Comparison of ENCODE assay signal across 14 cellular contexts in genomic region chr16:74743045-74743667, GRCh38. TPM values are rescaled to one million over a fixed set of nuclear protein-coding genes. Genes with fewer than 3 reads are reported as not detected.
DNase-seq lines count a peak whose midpoint lies in the region; ATAC-seq, FAIRE-seq and TF ChIP-seq lines count a peak whose summit lies in the region.
"Had no signal": no experiment of that assay in that cellular context is flagged by ENCODE, and none has a peak within 500 bp of the region (broad histone marks: within the 10 kb centered on the region; RNA-seq: fewer than 3 reads in every experiment).

No MANE protein-coding gene starts in this region.

- no peak overlapping the region for H2BK5ac ChIP-seq in H1 (ENCODE audit: low read depth, low read length)

- no peaks in the 10 kb centered on the region for H3K36me3 Mint-ChIP-seq in neural progenitor cell
- H3K36me3 Mint-ChIP-seq: activated naive CD8-positive, alpha-beta T cell treated with anti-CD3 and anti-CD28 coated beads, Interleukin-2, amount 10 ng/mL, durations not matched to agents 7 days and 5 days had no signal

- peak overlapping the region; percentile 8; the same call in 1 of the 2 replicates for H2BK15ac ChIP-seq in H1 (ENCODE audit: low read length)

- TF ChIP-seq CTCF in H1 (IDR thresholded peaks at IDR 0.05; ENCODE audit: control extremely low read depth in 1 of 3, insufficient read depth in 1 of 3, low read depth in 1 of 3, low read length in 3 of 3) (no peak), neural progenitor cell (IDR thresholded peaks at IDR 0.05) (no peak), vagina (IDR thresholded peaks at IDR 0.05) (no peak)

- peaks cover 28% of the 10 kb centered on the region for H3K4me1 Mint-ChIP-seq in neural progenitor cell

- no peak overlapping the region for H3K14ac ChIP-seq in H1 (ENCODE audit: insufficient read length)

- no peak overlapping the region for H3K18ac ChIP-seq in H1 (ENCODE audit: extremely low read depth, low read length)

- no peak for TF ChIP-seq POLR2A in H1 (IDR thresholded peaks at IDR 0.05; ENCODE audit: control extremely low read depth in 1 of 2, low read depth in 2 of 2, low read length in 2 of 2)
- TF ChIP-seq POLR2A in vagina (IDR thresholded peaks at IDR 0.05) = no peak

- no peak overlapping the region for H3K27ac Mint-ChIP-seq in neural progenitor cell
- H3K27ac Mint-ChIP-seq: activated naive CD8-positive, alpha-beta T cell treated with anti-CD3 and anti-CD28 coated beads, Interleukin-2, amount 10 ng/mL, durations not matched to agents 7 days and 5 days had no signal

- H3K4me2 ChIP-seq in H1 (ENCODE audit: insufficient read depth in 1 of 2, low read depth in 2 of 2, low read length in 2 of 2) = no peak overlapping the region
- no peak overlapping the region for H3K4me2 ChIP-seq in neural progenitor cell

- H3K56ac ChIP-seq in H1 (replicated peaks; ENCODE audit: insufficient read length, low read depth, low read length) = no peak overlapping the region

- H2BK20ac ChIP-seq in H1 (ENCODE audit: low read length) = no peak overlapping the region

- H3K27ac ChIP-seq in H1 (ENCODE audit: low read depth, low read length) (no peak overlapping the region), neural progenitor cell (no peak overlapping the region), vagina (peak overlapping the region; percentile 58)
- H3K27ac ChIP-seq: neutrophil had no signal

- H3K9ac ChIP-seq in H1 (replicated peaks in 1 of 4; ENCODE audit: extremely low read depth in 1 of 4, low read depth in 3 of 4, low read length in 3 of 4) = no peak overlapping the region
- H3K9ac ChIP-seq in neural progenitor cell = no peak overlapping the region

- H3K4me3 Mint-ChIP-seq in neural progenitor cell = no peak overlapping the region
- H3K4me3 Mint-ChIP-seq: activated naive CD8-positive, alpha-beta T cell treated with anti-CD3 and anti-CD28 coated beads, Interleukin-2, amount 10 ng/mL, durations not matched to agents 7 days and 5 days had no signal

- 0 out of 2 replicates have a peak overlapping the region, but pooled peaks have one; percentile 8 for H2AFZ ChIP-seq in H1 (ENCODE audit: low read length)
- H2AFZ ChIP-seq in neural progenitor cell (replicated peaks) = peak overlapping the region; percentile 58

- H3K27me3 Mint-ChIP-seq in neural progenitor cell (ENCODE audit: insufficient read depth, low read depth) = peaks cover 9% of the 10 kb centered on the region
- H3K27me3 Mint-ChIP-seq: activated naive CD8-positive, alpha-beta T cell treated with anti-CD3 and anti-CD28 coated beads, Interleukin-2, amount 10 ng/mL, durations not matched to agents 7 days and 5 days had no signal

- H3K9me3 ChIP-seq in H1 (ENCODE audit: insufficient read depth in 2 of 2, low read depth in 1 of 2, low read length in 1 of 2) = no peaks in the 10 kb centered on the region
- no peaks in the 10 kb centered on the region for H3K9me3 ChIP-seq in neural progenitor cell (ENCODE audit: low read depth)
- H3K9me3 ChIP-seq in vagina = no peaks in the 10 kb centered on the region
- H3K9me3 ChIP-seq: neutrophil, upper lobe of right lung had no signal

- H3K36me3 ChIP-seq in H1 (ENCODE audit: control insufficient read depth in 2 of 4, insufficient read depth in 4 of 4, low read length in 3 of 4) (no peaks in the 10 kb centered on the region), neural progenitor cell (no peaks in the 10 kb centered on the region), vagina (no peaks in the 10 kb centered on the region)
- H3K36me3 ChIP-seq: neutrophil, upper lobe of right lung had no signal

- WGBS in H1 (ENCODE audit: extremely low coverage in 1 of 2, insufficient coverage in 1 of 2, insufficient read length in 1 of 2, insufficient replicate concordance in 2 of 2, low coverage in 1 of 2, low lambda C conversion rate in 2 of 2, missing lambda C conversion rate in 1 of 2), 2 experiments = 83% methylated on average over 8 of the region's 8 CpGs; no CpG with 5 or more reads in 1 of the 2 experiments

- H3K27me3 ChIP-seq in H1 (replicated peaks in 1 of 4; ENCODE audit: control insufficient read depth in 3 of 4, extremely low read depth in 1 of 4, insufficient read depth in 3 of 4, low read length in 3 of 4) (no peaks in the 10 kb centered on the region), neural progenitor cell (no peaks in the 10 kb centered on the region), vagina (no peaks in the 10 kb centered on the region)
- H3K27me3 ChIP-seq: neutrophil, upper lobe of right lung had no signal

- H2BK12ac ChIP-seq in H1 (ENCODE audit: low read depth, low read length) = no peak overlapping the region

- peaks cover 2% of the 10 kb centered on the region; the same call in 1 of the 2 replicates for H3K23me2 ChIP-seq in H1 (ENCODE audit: low read depth, low read length)

- DNase-seq in SHP77 treated with DMSO at 0.1 percent for 48 hours (lab: John Stamatoyannopoulos, UW) (peak; percentile 7), SHP77 (lab: John Stamatoyannopoulos, UW) (no peak), H1 (ENCODE audit: low read depth in 1 of 2, low spot score in 2 of 2) (no peak), neural progenitor cell (ENCODE audit: low spot score) (no peak), vagina (ENCODE audit: extremely low spot score in 2 of 2) (no peak), 8988T (no peak), NCI-H2196 treated with DMSO at 0.1 percent for 48 hours (lab: John Stamatoyannopoulos, UW; ENCODE audit: unreplicated experiment) (no peak)
- DNase-seq: activated CD4-positive, alpha-beta T cell treated with anti-CD3 and anti-CD28 coated beads for 1 hour; activated naive CD8-positive, alpha-beta T cell treated with anti-CD3 and anti-CD28 coated beads, Interleukin-2, amount 10 ng/mL, durations not matched to agents 7 days and 5 days; Kasumi-1; NCI-H2081 had no signal

- H3K4me3 ChIP-seq in H1 (ENCODE audit: extremely low read depth in 1 of 4, insufficient read depth in 2 of 4, low read depth in 3 of 4, low read length in 4 of 4) = no peak overlapping the region
- H3K4me3 ChIP-seq in neural progenitor cell = no peak overlapping the region
- H3K4me3 ChIP-seq in vagina = no peak overlapping the region
- H3K4me3 ChIP-seq: upper lobe of right lung had no signal

- no peak overlapping the region for H4K8ac ChIP-seq in H1 (ENCODE audit: extremely low read depth, insufficient read depth, low read length)

- H3K4me1 ChIP-seq in H1 (replicated peaks in 1 of 4; ENCODE audit: control insufficient read depth in 3 of 4, insufficient read depth in 4 of 4, low read length in 3 of 4) = peaks cover 0 to 10% (median 4%) of the 10 kb centered on the region in 4 experiments; a peak in 4 of 7 replicates
- H3K4me1 ChIP-seq in neural progenitor cell = peaks cover 12% of the 10 kb centered on the region
- peaks cover 14% of the 10 kb centered on the region for H3K4me1 ChIP-seq in vagina
- H3K4me1 ChIP-seq: upper lobe of right lung had no signal

- no peaks in the 10 kb centered on the region for H3F3A ChIP-seq in neural progenitor cell (ENCODE audit: low read depth)

- CTCF ChIA-PET in H1 (lab: Charles Lee; ENCODE audit: partially characterized antibody) = interaction anchor here (32.9 kb wide), 1 partner anchor 23 kb away, joined by 576 read pairs; no protein-coding TSS in a partner anchor

- H4K20me1 ChIP-seq in H1 (replicated peaks in 1 of 2; ENCODE audit: control insufficient read depth in 1 of 2, insufficient read depth in 2 of 2, low read length in 2 of 2) (no peaks in the 10 kb centered on the region), neural progenitor cell (ENCODE audit: low read depth) (no peaks in the 10 kb centered on the region)

- H2BK120ac ChIP-seq in H1 (replicated peaks; ENCODE audit: low read depth, low read length) = no peak overlapping the region

- H3K79me1 ChIP-seq in H1 (ENCODE audit: low read depth, low read length) = no peaks in the 10 kb centered on the region

- H3K79me2 ChIP-seq in H1 (ENCODE audit: control insufficient read depth in 1 of 2, insufficient read depth in 2 of 2, low read length in 2 of 2) = no peaks in the 10 kb centered on the region
- H3K79me2 ChIP-seq in neural progenitor cell (ENCODE audit: low read depth) = no peaks in the 10 kb centered on the region

- intact Hi-C loops in vagina (cut with DNase I) = no loop called here

- no peak for ATAC-seq in HG02973 (IDR thresholded peaks at IDR 0.05; ENCODE audit: unreplicated experiment)

- no peaks in the 10 kb centered on the region for H3K9me3 Mint-ChIP-seq in neural progenitor cell
- H3K9me3 Mint-ChIP-seq: activated naive CD8-positive, alpha-beta T cell treated with anti-CD3 and anti-CD28 coated beads, Interleukin-2, amount 10 ng/mL, durations not matched to agents 7 days and 5 days had no signal

- no peak overlapping the region for H3K23ac ChIP-seq in H1 (ENCODE audit: insufficient read length)

- TF ChIP-seq EP300 in H1 (IDR thresholded peaks at IDR 0.05; ENCODE audit: borderline replicate concordance in 1 of 2, low read depth in 2 of 2, low read length in 2 of 2) = no peak

- FAIRE-seq in H1 (lab: Jason Lieb, UNC) = no peak

- no peak overlapping the region for H4K5ac ChIP-seq in H1 (ENCODE audit: insufficient read length, low read depth, low read length)

- no peak overlapping the region for H2AK5ac ChIP-seq in H1 (ENCODE audit: low read depth, low read length)

- H3K4ac ChIP-seq in H1 (replicated peaks; ENCODE audit: insufficient read length, low read depth, low read length) = no peak overlapping the region

- no peak overlapping the region for H4K91ac ChIP-seq in H1 (replicated peaks; ENCODE audit: insufficient read length, low read length)

- no peak for TF ChIP-seq RAD21 in H1 (IDR thresholded peaks at IDR 0.05 in 1 of 2, conservative IDR thresholded peaks at IDR 0.05 in 1 of 2; ENCODE audit: low read depth in 2 of 2, low read length in 2 of 2)

- POLR2A ChIA-PET in H1 (lab: Charles Lee; ENCODE audit: partially characterized antibody) = no interaction called here

RNA-seq across cellular contexts. Expression of gene FA2H, which starts 31.5 kb away (rescaled TPM):
- 1.6 and 2.1 TPM in 2 replicates for total RNA-seq in H1 (2021; fragmentation: NEBNext Ultra II Directional; extraction: Animal tissue kit (Norgen Biotek cat#: 25700))
- 2.5 and 3.0 TPM in 2 replicates for polyA plus RNA-seq in H1 (2011; rRNA removed)
- polyA plus RNA-seq in H1 (2011; cell fraction: cytosol; rRNA removed) = 0.93 TPM
- 3.6 TPM for polyA plus RNA-seq in H1 (2011; cell fraction: nucleus; rRNA removed)
- 1.4 to 3.3 TPM (median 2.5 TPM) in 4 replicates for polyA plus RNA-seq in H1 (2012, experiment 1 of 2)
- polyA plus RNA-seq in H1 (2012, experiment 2 of 2) = 2.0 TPM
- 2.5 TPM for polyA plus RNA-seq in H1 (2013, experiment 1 of 2)
- 3.8 TPM for polyA plus RNA-seq in H1 (2013, experiment 2 of 2)
- 2.4 and 4.4 TPM in 2 replicates for polyA minus RNA-seq in H1 (2011; rRNA and poly(A)+ RNA removed)
- 1.4 TPM for polyA minus RNA-seq in H1 (2011; cell fraction: cytosol; rRNA and poly(A)+ RNA removed)
- polyA minus RNA-seq in H1 (2011; cell fraction: nucleus; rRNA and poly(A)+ RNA removed) = 0.90 TPM
- total RNA-seq in neural progenitor cell (ENCODE audit: low replicate concordance) (not detected in 2 replicates), vagina (not detected)
- total RNA-seq: activated naive CD8-positive, alpha-beta T cell treated with anti-CD3 and anti-CD28 coated beads, Interleukin-2, amount 10 ng/mL, durations not matched to agents 7 days and 5 days had no signal

RNA-seq across cellular contexts. Expression of gene MLKL, which starts 42.5 kb away (rescaled TPM):
- 1.6 and 2.3 TPM in 2 replicates for total RNA-seq in H1 (2021; fragmentation: NEBNext Ultra II Directional; extraction: Animal tissue kit (Norgen Biotek cat#: 25700))
- polyA plus RNA-seq in H1 (2011; rRNA removed) = 1.5 and 2.1 TPM in 2 replicates
- polyA plus RNA-seq in H1 (2011; cell fraction: cytosol; rRNA removed) = 2.5 TPM
- polyA plus RNA-seq in H1 (2011; cell fraction: nucleus; rRNA removed) = 2.5 TPM
- polyA plus RNA-seq in H1 (2012, experiment 1 of 2) = 3.8 to 4.3 TPM (median 4.0 TPM) in 4 replicates
- polyA plus RNA-seq in H1 (2012, experiment 2 of 2) = 0.72 TPM
- polyA plus RNA-seq in H1 (2013, experiment 1 of 2) = 1.6 TPM
- polyA plus RNA-seq in H1 (2013, experiment 2 of 2) = 1.2 TPM
- polyA minus RNA-seq in H1 (2011; rRNA and poly(A)+ RNA removed) = 2.0 and 3.0 TPM in 2 replicates
- 1.8 TPM for polyA minus RNA-seq in H1 (2011; cell fraction: cytosol; rRNA and poly(A)+ RNA removed)
- 3.1 TPM for polyA minus RNA-seq in H1 (2011; cell fraction: nucleus; rRNA and poly(A)+ RNA removed)
- total RNA-seq in neural progenitor cell (ENCODE audit: low replicate concordance) (0.04 and 0.31 TPM in 2 replicates), vagina (40.0 TPM)

Comparison
In these comparisons a context has a peak if more than half of its experiments do, and no peak if none do; other contexts are left out.
1. RNA of gene MLKL, which starts 42.5 kb away (total RNA-seq): 40.0 TPM in vagina (single experiment); 1.6 to 2.3 TPM in H1 and 0.04 to 0.31 TPM in neural progenitor cell; every median in the first group is over 10 times any median in the second.